6 cellular contexts compared by ENCODE assay signal in genomic region chr2:8178916-8179315, GRCh38.
"Had no signal": no experiment of that assay in that cellular context is flagged by ENCODE, and none has a peak within 500 bp of the region (broad histone marks: within the 10 kb centered on the region; RNA-seq: fewer than 3 reads in every experiment).

No MANE protein-coding gene starts in this region.

- DNase-seq: GM23248, H9, HCEC 1CT, IMR-90, KG1 had no signal

- H3K4me3 Mint-ChIP-seq: H9 had no signal

- ATAC-seq: K562 had no signal

- H3K4me1 Mint-ChIP-seq: H9 had no signal
